In the genomic region with DNA sequence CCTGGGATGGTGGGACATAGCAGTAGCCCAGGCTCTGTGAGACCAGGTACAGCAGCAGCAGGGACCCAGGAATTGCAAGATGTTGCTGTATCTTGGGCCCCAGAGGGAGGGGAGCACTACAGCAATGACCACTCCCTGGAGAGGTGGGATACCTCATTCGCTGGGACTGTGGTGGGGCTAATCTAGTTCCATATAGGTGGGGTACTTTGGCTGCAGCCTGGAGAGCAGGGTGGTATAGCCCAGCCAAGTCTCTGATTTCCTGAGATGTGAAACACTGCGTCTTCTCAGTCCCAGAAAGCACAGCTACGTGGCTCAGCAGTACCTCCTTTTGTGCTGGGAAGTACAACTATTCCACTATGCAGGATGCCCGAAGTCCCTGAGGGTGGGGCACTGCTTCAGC, we compare ENCODE assay signal across 21 cellular contexts.
DNase-seq lines count a peak whose midpoint lies in the region; ATAC-seq, FAIRE-seq and TF ChIP-seq lines count a peak whose summit lies in the region.
"Had no signal": no experiment of that assay in that cellular context is flagged by ENCODE, and none has a peak within 500 bp of the region (broad histone marks: within the 10 kb centered on the region; RNA-seq: fewer than 3 reads in every experiment).

No MANE protein-coding gene starts in this region.

- no peaks in the 10 kb centered on the region for H3K27me3 ChIP-seq in H1 (replicated peaks in 1 of 4; ENCODE audit: control insufficient read depth in 3 of 4, extremely low read depth in 1 of 4, insufficient read depth in 3 of 4, low read length in 3 of 4)
- H3K27me3 ChIP-seq: BLaER1 treated with 17β-estradiol and CSF1 and Interleukin-3, amounts not matched to agents 10 nM and 100 nM had no signal

- TF ChIP-seq RAD21 in H1 (IDR thresholded peaks at IDR 0.05 in 1 of 2, conservative IDR thresholded peaks at IDR 0.05 in 1 of 2; ENCODE audit: low read depth in 2 of 2, low read length in 2 of 2) = no peak

- ATAC-seq in stimulated activated effector memory CD8-positive, alpha-beta T cell treated with anti-CD3 and anti-CD28 coated beads, Interleukin-12 subunit alpha, Interleukin-12 subunit beta, amount 100 ng/mL, for 72 hours = peak; percentile 13
- ATAC-seq: A549; CD8-positive, alpha-beta T cell had no signal

- no peaks in the 10 kb centered on the region for H3K23me2 ChIP-seq in H1 (ENCODE audit: low read depth, low read length)

- H4K8ac ChIP-seq in H1 (ENCODE audit: extremely low read depth, insufficient read depth, low read length) = peak overlapping the region; percentile 21; the same call in 1 of the 2 replicates

- H4K91ac ChIP-seq in H1 (replicated peaks; ENCODE audit: insufficient read length, low read length) = no peak overlapping the region

- H2BK120ac ChIP-seq in H1 (replicated peaks; ENCODE audit: low read depth, low read length) = no peak overlapping the region

- H4K20me1 ChIP-seq in H1 (replicated peaks in 1 of 2; ENCODE audit: control insufficient read depth in 1 of 2, insufficient read depth in 2 of 2, low read length in 2 of 2) = no peaks in the 10 kb centered on the region
- H4K20me1 ChIP-seq: BLaER1 treated with 17β-estradiol and CSF1 and Interleukin-3, amounts not matched to agents 10 nM and 100 nM had no signal

- no peak overlapping the region for H2BK5ac ChIP-seq in H1 (ENCODE audit: low read depth, low read length)

- no peak overlapping the region for H4K5ac ChIP-seq in H1 (ENCODE audit: insufficient read length, low read depth, low read length)

- H3K4ac ChIP-seq in H1 (replicated peaks; ENCODE audit: insufficient read length, low read depth, low read length) = no peak overlapping the region

- H3K9me3 Mint-ChIP-seq in stimulated activated effector memory CD8-positive, alpha-beta T cell treated with anti-CD3 and anti-CD28 coated beads, Interleukin-12 subunit alpha, Interleukin-12 subunit beta, amount 100 ng/mL, for 72 hours = peaks cover 16% of the 10 kb centered on the region
- peaks cover 24% of the 10 kb centered on the region for H3K9me3 Mint-ChIP-seq in activated T-cell treated with anti-CD3 and anti-CD28 coated beads, Interleukin-2, amount 50 U/mL, for 24 hours

- 97% methylated on average over 4 of the region's 4 CpGs; no CpG with 5 or more reads in 1 of the 2 experiments for WGBS in H1 (ENCODE audit: extremely low coverage in 1 of 2, insufficient coverage in 1 of 2, insufficient read length in 1 of 2, insufficient replicate concordance in 2 of 2, low coverage in 1 of 2, low lambda C conversion rate in 2 of 2, missing lambda C conversion rate in 1 of 2), 2 experiments

- peaks cover 6% of the 10 kb centered on the region for H3K27me3 Mint-ChIP-seq in activated T-cell treated with anti-CD3 and anti-CD28 coated beads, Interleukin-2, amount 50 U/mL, for 24 hours
- H3K27me3 Mint-ChIP-seq: B cell; CD4-positive, alpha-beta T cell had no signal

- no peaks in the 10 kb centered on the region; a peak in 1 of 8 replicates for H3K36me3 ChIP-seq in H1 (ENCODE audit: control insufficient read depth in 2 of 4, insufficient read depth in 4 of 4, low read length in 3 of 4)

- no peak overlapping the region for H3K14ac ChIP-seq in H1 (ENCODE audit: insufficient read length)

- H3K4me1 Mint-ChIP-seq in stimulated activated effector memory CD8-positive, alpha-beta T cell treated with anti-CD3 and anti-CD28 coated beads, Interleukin-12 subunit alpha, Interleukin-12 subunit beta, amount 100 ng/mL, for 72 hours = no peaks in the 10 kb centered on the region
- H3K4me1 Mint-ChIP-seq in activated T-cell treated with anti-CD3 and anti-CD28 coated beads, Interleukin-2, amount 50 U/mL, for 24 hours (ENCODE audit: low read depth) = no peaks in the 10 kb centered on the region
- H3K4me1 Mint-ChIP-seq: B cell had no signal

- POLR2A ChIA-PET in H1 (lab: Charles Lee; ENCODE audit: partially characterized antibody) = no interaction called here

- no peak overlapping the region for H3K4me3 ChIP-seq in H1 (ENCODE audit: extremely low read depth in 1 of 4, insufficient read depth in 2 of 4, low read depth in 3 of 4, low read length in 4 of 4)
- H3K4me3 ChIP-seq: A549; BLaER1 treated with 17β-estradiol and CSF1 and Interleukin-3, amounts not matched to agents 10 nM and 100 nM had no signal

- H2BK15ac ChIP-seq in H1 (ENCODE audit: low read length) = no peak overlapping the region

- H2AK5ac ChIP-seq in H1 (ENCODE audit: low read depth, low read length) = no peak overlapping the region

- H2AFZ ChIP-seq in H1 (ENCODE audit: low read length) = no peak overlapping the region

- no peak overlapping the region for H3K4me2 ChIP-seq in H1 (ENCODE audit: insufficient read depth in 1 of 2, low read depth in 2 of 2, low read length in 2 of 2)
- H3K4me2 ChIP-seq: A549; BLaER1 treated with 17β-estradiol and CSF1 and Interleukin-3, amounts not matched to agents 10 nM and 100 nM had no signal

- H3K23ac ChIP-seq in H1 (ENCODE audit: insufficient read length) = no peak overlapping the region

- CTCF ChIA-PET in H1 (lab: Charles Lee; ENCODE audit: partially characterized antibody) = interaction anchor here (1.1 to 4.6 kb wide), 3 partner anchors 11 to 342 kb away, joined by 3 to 32 read pairs (median 3); no protein-coding TSS in a partner anchor

- TF ChIP-seq CTCF in H1 (IDR thresholded peaks at IDR 0.05; ENCODE audit: control extremely low read depth in 1 of 3, insufficient read depth in 1 of 3, low read depth in 1 of 3, low read length in 3 of 3) = no peak

- no peaks in the 10 kb centered on the region for H3K36me3 Mint-ChIP-seq in stimulated activated effector memory CD8-positive, alpha-beta T cell treated with anti-CD3 and anti-CD28 coated beads, Interleukin-12 subunit alpha, Interleukin-12 subunit beta, amount 100 ng/mL, for 72 hours
- no peaks in the 10 kb centered on the region for H3K36me3 Mint-ChIP-seq in activated T-cell treated with anti-CD3 and anti-CD28 coated beads, Interleukin-2, amount 50 U/mL, for 24 hours (ENCODE audit: low read depth)
- H3K36me3 Mint-ChIP-seq: CD8-positive, alpha-beta T cell had no signal

- H3K79me2 ChIP-seq in H1 (ENCODE audit: control insufficient read depth in 1 of 2, insufficient read depth in 2 of 2, low read length in 2 of 2) = no peaks in the 10 kb centered on the region

- TF ChIP-seq POLR2A in H1 (IDR thresholded peaks at IDR 0.05; ENCODE audit: control extremely low read depth in 1 of 2, low read depth in 2 of 2, low read length in 2 of 2) = no peak

- no peak for TF ChIP-seq EP300 in H1 (IDR thresholded peaks at IDR 0.05; ENCODE audit: borderline replicate concordance in 1 of 2, low read depth in 2 of 2, low read length in 2 of 2)

- H3K79me1 ChIP-seq in H1 (ENCODE audit: low read depth, low read length) = no peaks in the 10 kb centered on the region

- no peaks in the 10 kb centered on the region for H3K4me1 ChIP-seq in H1 (replicated peaks in 1 of 4; ENCODE audit: control insufficient read depth in 3 of 4, insufficient read depth in 4 of 4, low read length in 3 of 4)
- H3K4me1 ChIP-seq: A549; BLaER1 treated with 17β-estradiol and CSF1 and Interleukin-3, amounts not matched to agents 10 nM and 100 nM; Caco-2 had no signal

- H2BK20ac ChIP-seq in H1 (ENCODE audit: low read length) = no peak overlapping the region

- no peak overlapping the region for H3K27ac Mint-ChIP-seq in stimulated activated effector memory CD8-positive, alpha-beta T cell treated with anti-CD3 and anti-CD28 coated beads, Interleukin-12 subunit alpha, Interleukin-12 subunit beta, amount 100 ng/mL, for 72 hours
- no peak overlapping the region for H3K27ac Mint-ChIP-seq in activated T-cell treated with anti-CD3 and anti-CD28 coated beads, Interleukin-2, amount 50 U/mL, for 24 hours
- H3K27ac Mint-ChIP-seq: B cell; CD4-positive, alpha-beta T cell; CD8-positive, alpha-beta T cell had no signal

- no peak overlapping the region for H3K4me3 Mint-ChIP-seq in stimulated activated effector memory CD8-positive, alpha-beta T cell treated with anti-CD3 and anti-CD28 coated beads, Interleukin-12 subunit alpha, Interleukin-12 subunit beta, amount 100 ng/mL, for 72 hours
- no peak overlapping the region for H3K4me3 Mint-ChIP-seq in activated T-cell treated with anti-CD3 and anti-CD28 coated beads, Interleukin-2, amount 50 U/mL, for 24 hours
- H3K4me3 Mint-ChIP-seq: B cell; CD4-positive, alpha-beta T cell; CD8-positive, alpha-beta T cell had no signal

- no peak overlapping the region for H3K56ac ChIP-seq in H1 (replicated peaks; ENCODE audit: insufficient read length, low read depth, low read length)

- no peak overlapping the region for H3K18ac ChIP-seq in H1 (ENCODE audit: extremely low read depth, low read length)

- FAIRE-seq in HTR-8/SVneo (lab: Jason Lieb, UNC) (peak; percentile 49), H1 (lab: Jason Lieb, UNC) (no peak)
- FAIRE-seq: A549, D721Med, G401.6, GM12891, GM19239 had no signal

- no peak overlapping the region for H3K27ac ChIP-seq in H1 (ENCODE audit: low read depth, low read length)
- H3K27ac ChIP-seq: 22Rv1; A549; BLaER1 treated with 17β-estradiol and CSF1 and Interleukin-3, amounts not matched to agents 10 nM and 100 nM; C4-2B had no signal

- DNase-seq in HTR-8/SVneo (ENCODE audit: insufficient read length, low spot score) = no peak
- DNase-seq in H1 (ENCODE audit: low read depth in 1 of 2, low spot score in 2 of 2) = no peak
- DNase-seq in stimulated activated effector memory CD8-positive, alpha-beta T cell treated with anti-CD3 and anti-CD28 coated beads, Interleukin-12 subunit alpha, Interleukin-12 subunit beta, amount 100 ng/mL, for 72 hours (ENCODE audit: low spot score in 2 of 2) = no peak
- DNase-seq in stimulated activated naive CD4-positive, alpha-beta T cell treated with Interleukin-2 at 50 U/mL for 16 hours (lab: John Stamatoyannopoulos, UW) = no peak
- DNase-seq in activated T-cell treated with anti-CD3 and anti-CD28 coated beads, Interleukin-2, amount 50 U/mL, for 24 hours = no peak
- DNase-seq: AML-193; Caco-2; Calu3; CD4-positive, alpha-beta T cell; CD8-positive, alpha-beta T cell; DMS79 treated with DMSO at 0.1 percent for 48 hours; GF-D8 had no signal

- H3K9me3 ChIP-seq in H1 (ENCODE audit: insufficient read depth in 2 of 2, low read depth in 1 of 2, low read length in 1 of 2) = peaks cover 0 to 4% of the 10 kb centered on the region in 2 experiments; a peak in 2 of 4 replicates

- H3K9ac ChIP-seq in H1 (replicated peaks in 1 of 4; ENCODE audit: extremely low read depth in 1 of 4, low read depth in 3 of 4, low read length in 3 of 4) = no peak overlapping the region
- H3K9ac ChIP-seq: BLaER1 treated with 17β-estradiol and CSF1 and Interleukin-3, amounts not matched to agents 10 nM and 100 nM had no signal

- H2BK12ac ChIP-seq in H1 (ENCODE audit: low read depth, low read length) = no peak overlapping the region

TF ChIP-seq in H1, 55 proteins besides CTCF, POLR2A, EP300 and RAD21 (continues in another document):
- TF ChIP-seq USF2 (IDR thresholded peaks at IDR 0.05; ENCODE audit: low read length) (no peak), POLR2AphosphoS5 (IDR thresholded peaks at IDR 0.05; ENCODE audit: low read depth, low read length) (no peak)
